In the genomic region with DNA sequence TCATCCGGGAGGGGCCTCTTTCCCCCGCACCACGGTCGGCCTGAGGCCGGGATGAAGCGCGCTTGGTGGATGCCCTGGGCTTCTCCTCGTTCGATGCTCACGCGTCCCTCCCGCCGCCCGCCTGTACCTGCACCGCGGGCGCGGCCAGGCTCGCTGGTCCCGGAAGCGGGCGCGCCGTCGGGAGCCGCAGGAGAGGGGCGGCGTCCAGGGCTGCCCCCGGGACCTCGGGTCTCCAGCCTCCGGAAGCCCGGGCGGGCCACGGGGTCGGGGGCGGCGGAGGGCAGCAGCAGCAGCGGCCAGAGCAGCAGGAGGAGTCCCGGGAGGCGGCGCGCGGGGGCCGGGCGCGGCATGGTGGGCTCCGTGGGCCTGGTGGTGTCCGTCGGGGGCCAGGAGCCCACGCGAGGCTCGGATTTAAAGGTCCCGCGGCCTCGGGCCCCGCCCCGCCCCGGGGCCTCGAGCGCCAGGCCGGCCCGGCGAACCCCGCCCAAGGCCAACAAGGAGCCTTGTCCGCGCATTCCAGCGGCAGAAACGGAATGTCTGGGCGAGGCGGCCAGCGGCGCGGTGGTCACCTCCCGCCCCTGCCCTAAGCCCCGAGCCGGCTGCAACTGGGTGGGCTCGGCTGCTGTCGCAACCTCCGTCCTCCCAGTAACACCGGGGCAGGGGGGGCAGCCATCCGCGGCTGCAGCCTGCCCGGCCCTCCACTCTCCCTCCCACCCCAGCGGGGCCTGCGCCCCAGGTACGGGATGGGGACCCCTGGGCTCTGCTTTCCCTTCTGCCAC, we compare ENCODE assay signal across 8 cellular contexts. TPM values are rescaled to one million over a fixed set of nuclear protein-coding genes. Genes with fewer than 3 reads are reported as not detected.
DNase-seq lines count a peak whose midpoint lies in the region; ATAC-seq and FAIRE-seq lines count a peak whose summit lies in the region.

A gene with protein sequence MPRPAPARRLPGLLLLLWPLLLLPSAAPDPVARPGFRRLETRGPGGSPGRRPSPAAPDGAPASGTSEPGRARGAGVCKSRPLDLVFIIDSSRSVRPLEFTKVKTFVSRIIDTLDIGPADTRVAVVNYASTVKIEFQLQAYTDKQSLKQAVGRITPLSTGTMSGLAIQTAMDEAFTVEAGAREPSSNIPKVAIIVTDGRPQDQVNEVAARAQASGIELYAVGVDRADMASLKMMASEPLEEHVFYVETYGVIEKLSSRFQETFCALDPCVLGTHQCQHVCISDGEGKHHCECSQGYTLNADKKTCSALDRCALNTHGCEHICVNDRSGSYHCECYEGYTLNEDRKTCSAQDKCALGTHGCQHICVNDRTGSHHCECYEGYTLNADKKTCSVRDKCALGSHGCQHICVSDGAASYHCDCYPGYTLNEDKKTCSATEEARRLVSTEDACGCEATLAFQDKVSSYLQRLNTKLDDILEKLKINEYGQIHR (minus strand): TSS at position 387 of the 779 bp plus-strand sequence. CDS start 37 bp downstream, at position 350.

- peaks cover 46% of the 10 kb centered on the region for H3K27me3 ChIP-seq in mononuclear cell (ENCODE audit: insufficient read depth, low read length)

- peak within 1 kb of the TSS in 1 of 2 donors; percentile 70 for H3K27ac Mint-ChIP-seq in effector memory CD8-positive, alpha-beta T cell

- no peaks in the 10 kb centered on the region for H3K9me3 ChIP-seq in mononuclear cell (ENCODE audit: low read depth, low read length)

- peaks cover 26 to 62% of the 10 kb centered on the region in 2 donors for H3K27me3 Mint-ChIP-seq in effector memory CD8-positive, alpha-beta T cell

- peak; percentile 43 for DNase-seq in DMS 273 (lab: John Stamatoyannopoulos, UW; ENCODE audit: unreplicated experiment)
- DNase-seq in DMS 273 treated with DMSO at 0.1 percent for 48 hours (lab: John Stamatoyannopoulos, UW): no peak
- peak; percentile 51 for DNase-seq in RPMI7951 (ENCODE audit: low read depth)
- no peak for DNase-seq in effector memory CD8-positive, alpha-beta T cell
- peak; percentile 82 for DNase-seq in urothelium cell line (ENCODE audit: low spot score)
- DNase-seq in activated effector memory CD4-positive, alpha-beta T cell treated with Interleukin-2 at 50 U/mL for 16 hours: no peak
- no peak for DNase-seq in NAMALWA (ENCODE audit: low spot score)

- no peaks in the 10 kb centered on the region for H3K9me3 Mint-ChIP-seq in effector memory CD8-positive, alpha-beta T cell

- H3K4me1 Mint-ChIP-seq in effector memory CD8-positive, alpha-beta T cell (ENCODE audit: low read depth in 2 of 2): peaks cover 5 to 9% of the 10 kb centered on the region in 2 donors

- peak within 1 kb of the TSS; percentile 16 for H3K4me3 ChIP-seq in mononuclear cell (ENCODE audit: low read length)

- peak; percentile 57 for ATAC-seq in effector memory CD8-positive, alpha-beta T cell (replicated peaks)

- H3K4me1 ChIP-seq in mononuclear cell (ENCODE audit: insufficient read depth, low read length): peaks cover 13% of the 10 kb centered on the region

- no peak for FAIRE-seq in urothelium cell line (lab: Jason Lieb, UNC)

- peak within 1 kb of the TSS; percentile 75 to 78 for H3K4me3 Mint-ChIP-seq in effector memory CD8-positive, alpha-beta T cell

- no peaks in the 10 kb centered on the region for H3K36me3 Mint-ChIP-seq in effector memory CD8-positive, alpha-beta T cell (ENCODE audit: insufficient read depth)

RNA-seq across cellular contexts. Expression of the gene that starts here (rescaled TPM):
- total RNA-seq in RPMI7951 (2014; rRNA removed; shearing (Covaris generic)): 5.3 and 6.0 TPM in 2 replicates
- total RNA-seq in mononuclear cell: not detected

Comparison
In these comparisons a context has a peak if more than half of its experiments do, and no peak if none do; other contexts are left out.
1. DNase-seq: peak in DMS 273 (single experiment), RPMI7951 (single experiment) and urothelium cell line (single experiment); none in DMS 273 treated with DMSO at 0.1 percent for 48 hours (single experiment), effector memory CD8-positive, alpha-beta T cell (0 of 3), activated effector memory CD4-positive, alpha-beta T cell treated with Interleukin-2 at 50 U/mL for 16 hours (single experiment) and NAMALWA (single experiment).